In the genomic region with DNA sequence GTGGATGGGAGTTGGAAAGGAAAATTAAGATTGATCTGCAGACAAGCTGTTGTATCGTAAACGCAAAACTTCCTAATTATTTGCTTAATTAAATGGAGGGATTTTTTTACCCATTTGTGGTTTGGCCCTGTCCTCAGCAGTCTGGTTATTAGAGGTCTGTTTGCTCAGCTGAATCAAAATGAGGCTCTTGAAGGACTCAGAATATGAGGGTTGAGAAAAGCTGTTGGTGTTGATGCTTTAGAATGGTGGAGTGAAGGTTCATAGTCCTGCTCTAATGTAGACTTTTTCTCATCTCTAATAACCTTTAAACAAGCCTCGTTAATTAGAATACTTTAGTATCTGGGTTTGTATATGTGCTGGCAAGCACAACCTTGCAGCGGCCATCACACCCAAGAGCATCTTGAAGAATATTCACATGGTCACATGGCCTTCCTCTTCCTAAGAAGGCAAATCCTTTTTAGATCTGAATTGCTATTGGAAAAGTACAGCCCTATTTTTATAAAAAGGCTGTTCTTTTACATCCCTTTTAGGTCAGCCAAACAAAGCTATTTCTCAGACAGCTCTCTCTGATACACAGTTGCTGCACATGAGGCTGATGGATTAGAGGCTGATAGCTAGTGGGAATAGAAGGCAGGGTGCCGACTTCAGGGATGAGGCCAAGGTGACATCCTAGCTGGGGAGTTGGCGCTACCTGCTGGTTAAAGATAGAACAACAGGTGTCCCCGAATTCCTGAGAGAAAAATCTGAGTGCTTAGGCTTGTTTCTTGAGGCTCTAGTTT, we compare ENCODE assay signal across 8 cellular contexts. TPM values are rescaled to one million over a fixed set of nuclear protein-coding genes. Genes with fewer than 3 reads are reported as not detected.
DNase-seq lines count a peak whose midpoint lies in the region; ATAC-seq and TF ChIP-seq lines count a peak whose summit lies in the region.

No MANE protein-coding gene starts in this region.

- 0 out of 2 replicates have a peak, but pooled peaks cover 3% of the 10 kb centered on the region for H3K27me3 ChIP-seq in HAP-1 (ENCODE audit: low read depth)

- H3K27ac Mint-ChIP-seq in activated CD8-positive, alpha-beta T cell treated with anti-CD3 and anti-CD28 coated beads, Interleukin-2, amount 10 ng/mL, durations not matched to agents 7 days and 5 days, result no peak overlapping the region

- peaks cover 39% of the 10 kb centered on the region for H3K36me3 Mint-ChIP-seq in activated CD8-positive, alpha-beta T cell treated with anti-CD3 and anti-CD28 coated beads, Interleukin-2, amount 10 ng/mL, durations not matched to agents 7 days and 5 days (ENCODE audit: low read depth)

- no peaks in the 10 kb centered on the region for H3K36me3 ChIP-seq in HAP-1 (replicated peaks)

- POLR2A ChIA-PET in activated CD8-positive, alpha-beta T cell treated with anti-CD3 and anti-CD28 coated beads, Interleukin-2, amount 10 ng/mL, durations not matched to agents 7 days and 5 days (lab: Charles Lee), result interaction anchor here (0.9 to 3.1 kb wide), 6 partner anchors 11 to 75 kb away, joined by 3 to 22 read pairs (median 4); a partner anchor contains a TSS

- peaks cover 27% of the 10 kb centered on the region for H3K4me1 Mint-ChIP-seq in activated CD8-positive, alpha-beta T cell treated with anti-CD3 and anti-CD28 coated beads, Interleukin-2, amount 10 ng/mL, durations not matched to agents 7 days and 5 days (ENCODE audit: low read depth)

- H3K9me3 ChIP-seq in HAP-1, result no peaks in the 10 kb centered on the region

- no peak overlapping the region for H3K4me3 Mint-ChIP-seq in activated CD8-positive, alpha-beta T cell treated with anti-CD3 and anti-CD28 coated beads, Interleukin-2, amount 10 ng/mL, durations not matched to agents 7 days and 5 days

- no peaks in the 10 kb centered on the region for H3K27me3 Mint-ChIP-seq in activated CD8-positive, alpha-beta T cell treated with anti-CD3 and anti-CD28 coated beads, Interleukin-2, amount 10 ng/mL, durations not matched to agents 7 days and 5 days (ENCODE audit: low read depth)

- H3K4me1 ChIP-seq in HAP-1, result no peaks in the 10 kb centered on the region

- DNase-seq in AG10803 (ENCODE audit: low read depth), result peak; percentile 57
- peak; percentile 61 to 79 for DNase-seq in HAP-1 (ENCODE audit: low spot score in 2 of 2)
- peak; percentile 77 for DNase-seq in NCI-H774 (lab: John Stamatoyannopoulos, UW)
- DNase-seq in activated CD8-positive, alpha-beta T cell treated with anti-CD3 and anti-CD28 coated beads, Interleukin-2, amount 10 ng/mL, durations not matched to agents 7 days and 5 days, result peak; percentile 69
- peak; percentile 61 for DNase-seq in effector CD4-positive, alpha-beta T cell
- peak; percentile 64 to 66 for DNase-seq in lung microvascular endothelial cell (ENCODE audit: low read depth in 2 of 2)
- peak; percentile 37 to 43 for DNase-seq in stimulated activated CD8-positive, alpha-beta memory T cell treated with anti-CD3 and anti-CD28 coated beads, Interleukin-2, amount 100 ng/mL, for 1 hour (ENCODE audit: low read depth in 2 of 2)

- in situ Hi-C loops in HAP-1 (cut with MboI; ENCODE audit: low sequenced_read_pairs), result loop anchor here (5.0 to 25.0 kb wide), 2 partner anchors 161 to 279 kb away; no protein-coding TSS in a partner anchor

- H3K9me3 Mint-ChIP-seq in activated CD8-positive, alpha-beta T cell treated with anti-CD3 and anti-CD28 coated beads, Interleukin-2, amount 10 ng/mL, durations not matched to agents 7 days and 5 days (ENCODE audit: insufficient read depth), result no peaks in the 10 kb centered on the region

- no peak overlapping the region for H3K4me3 ChIP-seq in AG10803 (ENCODE audit: low read length)
- H3K4me3 ChIP-seq in HAP-1, result no peak overlapping the region

- CTCF ChIA-PET in activated CD8-positive, alpha-beta T cell treated with anti-CD3 and anti-CD28 coated beads, Interleukin-2, amount 10 ng/mL, durations not matched to agents 7 days and 5 days (lab: Charles Lee), result interaction anchor here (0.6 to 18.6 kb wide), 37 partner anchors 8 to 169 kb away, joined by 3 to 517 read pairs (median 7); a partner anchor contains a TSS

- TF ChIP-seq CTCF in AG10803 (conservative IDR thresholded peaks at IDR 0.05; ENCODE audit: low read length), result peak; percentile 86

- peak; percentile 57 for ATAC-seq in activated CD8-positive, alpha-beta T cell treated with anti-CD3 and anti-CD28 coated beads, Interleukin-2, amount 10 ng/mL, durations not matched to agents 7 days and 5 days
- ATAC-seq in GM19035 (IDR thresholded peaks at IDR 0.05; ENCODE audit: unreplicated experiment), result no peak

RNA-seq across cellular contexts. Expression of a gene that starts 53.8 kb away (rescaled TPM):
- 100 to 1,000 TPM; 353 to 366 TPM for total RNA-seq in activated CD8-positive, alpha-beta T cell treated with anti-CD3 and anti-CD28 coated beads, Interleukin-2, amount 10 ng/mL, durations not matched to agents 7 days and 5 days
- total RNA-seq in lung microvascular endothelial cell, result 292 and 392 TPM in 2 replicates
